In genomic region chr10:13536674-13537366, GRCh38 we compare ENCODE assay signal across 8 cellular contexts. TPM values are rescaled to one million over a fixed set of nuclear protein-coding genes. Genes with fewer than 3 reads are reported as not detected.
DNase-seq lines count a peak whose midpoint lies in the region; ATAC-seq, FAIRE-seq and TF ChIP-seq lines count a peak whose summit lies in the region.

No MANE protein-coding gene starts in this region.

- H3K4me2 ChIP-seq in PC-3 (ENCODE audit: low read length) (peak overlapping the region; percentile 57), endothelial cell of umbilical vein (ENCODE audit: insufficient read depth, low read length) (no peak overlapping the region)

- H3K9me3 Mint-ChIP-seq in naive thymus-derived CD4-positive, alpha-beta T cell, result peaks cover 0 to 4% (median 0%) of the 10 kb centered on the region in 11 donors

- no peak overlapping the region for H3K4me3 Mint-ChIP-seq in naive thymus-derived CD4-positive, alpha-beta T cell

- H3K27ac ChIP-seq in PC-3 (ENCODE audit: low read length) (no peak overlapping the region), endothelial cell of umbilical vein (ENCODE audit: insufficient read depth, low read depth, low read length) (no peak overlapping the region)
- no peak overlapping the region for H3K27ac ChIP-seq in naive thymus-derived CD4-positive, alpha-beta T cell (ENCODE audit: low read depth, low read length)

- no peaks in the 10 kb centered on the region for H3K9me2 ChIP-seq in PC-3 (replicated peaks; ENCODE audit: low read length)

- peak overlapping the region in 1 of 9 donors; percentile 26 for H3K27ac Mint-ChIP-seq in naive thymus-derived CD4-positive, alpha-beta T cell

- CTCF ChIA-PET in PC-3 (lab: Charles Lee), result interaction anchor here (1.3 kb wide), 1 partner anchor 165 kb away, joined by 10 read pairs; no protein-coding TSS in a partner anchor
- CTCF ChIA-PET in endothelial cell of umbilical vein (lab: Charles Lee), result interaction anchor here (0.6 to 2.9 kb wide), 31 partner anchors 9 to 376 kb away, joined by 3 to 56 read pairs (median 4); partner anchors contain the start of gene MCM10
- CTCF ChIA-PET in naive thymus-derived CD4-positive, alpha-beta T cell (lab: Charles Lee), result interaction anchor here (0.6 kb wide), 2 partner anchors 184 to 315 kb away, joined by 3 read pairs; no protein-coding TSS in a partner anchor

- no peaks in the 10 kb centered on the region for H4K20me1 ChIP-seq in PC-3 (ENCODE audit: low read length)
- H4K20me1 ChIP-seq in endothelial cell of umbilical vein (replicated peaks; ENCODE audit: control insufficient read depth, extremely low read depth, insufficient read depth, low read length), result no peaks in the 10 kb centered on the region

- TF ChIP-seq CTCF in GM10266 (IDR thresholded peaks at IDR 0.05; ENCODE audit: control insufficient read depth, insufficient read depth, low read depth, missing control alignments) (peak; percentile 65), PC-3 (conservative IDR thresholded peaks at IDR 0.05; ENCODE audit: low read depth, low read length) (peak; percentile 61), endothelial cell of umbilical vein (IDR thresholded peaks at IDR 0.05; ENCODE audit: extremely low read depth in 1 of 2, insufficient read depth in 1 of 2, low read depth in 1 of 2, low read length in 2 of 2) (peak; percentile 64 to 76)

- H3K36me3 ChIP-seq in PC-3 (ENCODE audit: low read depth, low read length) (no peaks in the 10 kb centered on the region), endothelial cell of umbilical vein (ENCODE audit: control insufficient read depth in 2 of 2, extremely low read depth in 1 of 2, insufficient read depth in 2 of 2, low read length in 2 of 2) (no peaks in the 10 kb centered on the region)
- no peaks in the 10 kb centered on the region for H3K36me3 ChIP-seq in naive thymus-derived CD4-positive, alpha-beta T cell (ENCODE audit: control insufficient read depth in 2 of 3, insufficient read depth in 3 of 3, low read length in 3 of 3)

- no peaks in the 10 kb centered on the region for H3F3A ChIP-seq in PC-3 (ENCODE audit: low read length, unreplicated experiment)

- POLR2A ChIA-PET in PC-3 (lab: Charles Lee; ENCODE audit: unreplicated experiment), result interaction anchor here (0.5 kb wide), 1 partner anchor 58 kb away, joined by 4 read pairs; no protein-coding TSS in a partner anchor
- POLR2A ChIA-PET in endothelial cell of umbilical vein (lab: Charles Lee), result no interaction called here
- POLR2A ChIA-PET in naive thymus-derived CD4-positive, alpha-beta T cell (lab: Charles Lee), result no interaction called here

- BruUV-seq in PC-3 (replicated peaks; lab: Mats Ljungman, UMichigan), result no TSS peak
- BruUV-seq in endothelial cell of umbilical vein (replicated peaks; lab: Mats Ljungman, UMichigan), result no TSS peak

- TF ChIP-seq EP300 in Ishikawa (IDR thresholded peaks at IDR 0.05; ENCODE audit: borderline replicate concordance), result no peak

- FAIRE-seq in endothelial cell of umbilical vein (lab: Jason Lieb, UNC), result peak; percentile 89
- no peak for FAIRE-seq in GM12892 (lab: Jason Lieb, UNC)

- H3K9me1 ChIP-seq in endothelial cell of umbilical vein (replicated peaks; ENCODE audit: control insufficient read depth, extremely low read depth, insufficient read depth, low read length), result no peaks in the 10 kb centered on the region

- H3K27me3 ChIP-seq in PC-3 (ENCODE audit: low read length) (no peaks in the 10 kb centered on the region), endothelial cell of umbilical vein (ENCODE audit: control insufficient read depth in 2 of 2, insufficient read depth in 2 of 2, low read length in 2 of 2) (peaks cover 5 to 6% of the 10 kb centered on the region in 2 experiments)
- H3K27me3 ChIP-seq in naive thymus-derived CD4-positive, alpha-beta T cell (ENCODE audit: control insufficient read depth in 2 of 2, insufficient read depth in 2 of 2, low read length in 2 of 2), result no peaks in the 10 kb centered on the region

- peak overlapping the region; percentile 64; the same call in 1 of the 2 replicates for H2AFZ ChIP-seq in PC-3 (ENCODE audit: low read length)
- no peak overlapping the region for H2AFZ ChIP-seq in endothelial cell of umbilical vein (ENCODE audit: low read depth, low read length)

- H3K9ac ChIP-seq in PC-3 (ENCODE audit: low read length) (no peak overlapping the region), endothelial cell of umbilical vein (replicated peaks; ENCODE audit: extremely low read depth, insufficient read depth, low read length) (no peak overlapping the region)

- TF ChIP-seq RAD21 in Ishikawa (IDR thresholded peaks at IDR 0.05; ENCODE audit: low read depth), result peak; percentile 67

- H3K4me1 Mint-ChIP-seq in naive thymus-derived CD4-positive, alpha-beta T cell, result no peaks in the 10 kb centered on the region

- dilution Hi-C loops in endothelial cell of umbilical vein (cut with MboI; ENCODE audit: extremely low pct_ligation_motif_present, low sequenced_read_pairs), result no loop called here

- ATAC-seq in PC-3 (peak; percentile 88), HG02973 (IDR thresholded peaks at IDR 0.05; ENCODE audit: unreplicated experiment) (no peak)
- ATAC-seq in naive thymus-derived CD4-positive, alpha-beta T cell, result peak; percentile 56

- DNase-seq in GM10266 (ENCODE audit: extremely low spot score), result peak; percentile 67
- DNase-seq in PC-3, result peak; percentile 57
- peak; percentile 69 for DNase-seq in endothelial cell of umbilical vein (ENCODE audit: low read depth, low spot score)
- DNase-seq in naive thymus-derived CD4-positive, alpha-beta T cell, result peak in 1 of 9 donors; percentile 25
- DNase-seq in CD1c-positive myeloid dendritic cell (ENCODE audit: extremely low spot score), result no peak
- DNase-seq in GM12892 (ENCODE audit: insufficient read length), result no peak

- peaks cover 36 to 77% (median 63%) of the 10 kb centered on the region in 5 donors for H3K27me3 Mint-ChIP-seq in naive thymus-derived CD4-positive, alpha-beta T cell

- no peaks in the 10 kb centered on the region for H3K36me3 Mint-ChIP-seq in naive thymus-derived CD4-positive, alpha-beta T cell

- H3K4me1 ChIP-seq in PC-3 (ENCODE audit: insufficient read depth, low read length) (no peaks in the 10 kb centered on the region), endothelial cell of umbilical vein (ENCODE audit: control insufficient read depth, extremely low read depth, insufficient read depth, low read length) (no peaks in the 10 kb centered on the region)
- no peaks in the 10 kb centered on the region for H3K4me1 ChIP-seq in naive thymus-derived CD4-positive, alpha-beta T cell (ENCODE audit: control insufficient read depth in 2 of 2, insufficient read depth in 2 of 2, low read length in 2 of 2)

- intact Hi-C loops in PC-3 (cut with micrococcal nuclease) (loop anchor here (1.0 to 10.0 kb wide), 2 partner anchors 48 to 165 kb away; partner anchors contain the start of gene PRPF18), endothelial cell of umbilical vein (cut with micrococcal nuclease) (loop anchor here (1.0 to 2.0 kb wide), 4 partner anchors 52 to 376 kb away; partner anchors contain the start of gene MCM10)
- intact Hi-C loops in naive thymus-derived CD4-positive, alpha-beta T cell (cut with micrococcal nuclease), result loop anchor here (1.0 to 10.0 kb wide), 3 partner anchors 162 to 376 kb away; partner anchors contain the start of gene MCM10 (in 1 of the 2)

- H3K79me2 ChIP-seq in PC-3 (ENCODE audit: low read length) (no peaks in the 10 kb centered on the region), endothelial cell of umbilical vein (ENCODE audit: control insufficient read depth, insufficient read depth, low read length) (no peaks in the 10 kb centered on the region)

- TF ChIP-seq POLR2A in endothelial cell of umbilical vein (IDR thresholded peaks at IDR 0.05; ENCODE audit: low read depth, low read length) (no peak), GM12892 (IDR thresholded peaks at IDR 0.05; ENCODE audit: low read depth, low read length) (no peak)

- H3K4me3 ChIP-seq in PC-3 (ENCODE audit: low read length) (no peak overlapping the region), endothelial cell of umbilical vein (replicated peaks in 1 of 3; ENCODE audit: insufficient read depth in 1 of 3, low read depth in 1 of 3, low read length in 3 of 3) (no peak overlapping the region)
- no peak overlapping the region for H3K4me3 ChIP-seq in naive thymus-derived CD4-positive, alpha-beta T cell (ENCODE audit: low read length)

- H3K9me3 ChIP-seq in PC-3 (ENCODE audit: low read length) (no peaks in the 10 kb centered on the region), endothelial cell of umbilical vein (replicated peaks; ENCODE audit: control insufficient read depth, insufficient read depth, low read length) (no peaks in the 10 kb centered on the region)
- H3K9me3 ChIP-seq in naive thymus-derived CD4-positive, alpha-beta T cell (ENCODE audit: control insufficient read depth in 2 of 3, low read length in 3 of 3), result no peaks in the 10 kb centered on the region

TF ChIP-seq in endothelial cell of umbilical vein, 7 proteins besides CTCF, POLR2A, EP300 and RAD21 (continues in another document):
- TF ChIP-seq MYC (IDR thresholded peaks at IDR 0.05; ENCODE audit: low read depth, low read length), result no peak

RNA-seq across cellular contexts. Expression of gene BEND7, which starts 8.0 kb away (rescaled TPM):
- 1.2 and 2.6 TPM in 2 replicates for total RNA-seq in PC-3 (2014; rRNA removed)
- 30.8 and 31.7 TPM in 2 replicates for total RNA-seq in endothelial cell of umbilical vein
- 4.8 and 7.3 TPM in 2 replicates for polyA plus RNA-seq in endothelial cell of umbilical vein
- 11.0 and 13.4 TPM in 2 replicates for polyA plus RNA-seq in endothelial cell of umbilical vein (2011; cell fraction: cytosol; rRNA removed)
- 30.9 and 34.7 TPM in 2 replicates for polyA plus RNA-seq in endothelial cell of umbilical vein (2011; cell fraction: nucleus; rRNA removed)
- 27.4 and 31.4 TPM in 2 replicates for polyA plus RNA-seq in endothelial cell of umbilical vein (2012)
- polyA minus RNA-seq in endothelial cell of umbilical vein, result 18.3 and 19.5 TPM in 2 replicates
- polyA minus RNA-seq in endothelial cell of umbilical vein (2011; cell fraction: cytosol; rRNA and poly(A)+ RNA removed), result not detected
- 14.4 and 19.5 TPM in 2 replicates for polyA minus RNA-seq in endothelial cell of umbilical vein (2011; cell fraction: nucleus; rRNA and poly(A)+ RNA removed)
- total RNA-seq in naive thymus-derived CD4-positive, alpha-beta T cell, result under 1 TPM in 1 of 5 experiments, not detected in 4; 0.17 TPM
- polyA plus RNA-seq in naive thymus-derived CD4-positive, alpha-beta T cell, result not detected
- polyA plus RNA-seq in GM12892 (2012; ENCODE audit: missing spikeins), result 0.98 TPM

RNA-seq across cellular contexts. Expression of gene PRPF18, which starts 49.9 kb away (rescaled TPM):
- total RNA-seq in PC-3 (2014; rRNA removed) (10.2 and 13.7 TPM in 2 replicates), endothelial cell of umbilical vein (21.0 and 23.1 TPM in 2 replicates)
- polyA plus RNA-seq in endothelial cell of umbilical vein, result 4.2 and 7.3 TPM in 2 replicates
- 14.1 and 16.9 TPM in 2 replicates for polyA plus RNA-seq in endothelial cell of umbilical vein (2011; cell fraction: cytosol; rRNA removed)
- 8.9 and 14.7 TPM in 2 replicates for polyA plus RNA-seq in endothelial cell of umbilical vein (2011; cell fraction: nucleus; rRNA removed)
- polyA plus RNA-seq in endothelial cell of umbilical vein (2012), result 21.3 and 30.1 TPM in 2 replicates
- 6.6 and 7.5 TPM in 2 replicates for polyA minus RNA-seq in endothelial cell of umbilical vein
- 4.4 TPM for polyA minus RNA-seq in endothelial cell of umbilical vein (2011; cell fraction: cytosol; rRNA and poly(A)+ RNA removed)
- 8.8 and 12.1 TPM in 2 replicates for polyA minus RNA-seq in endothelial cell of umbilical vein (2011; cell fraction: nucleus; rRNA and poly(A)+ RNA removed)
- total RNA-seq in naive thymus-derived CD4-positive, alpha-beta T cell, result 10 to 100 TPM; 20.2 to 30.0 (median 27.0) TPM
- polyA plus RNA-seq in naive thymus-derived CD4-positive, alpha-beta T cell, result 10 to 100 TPM; 41.0 to 42.8 TPM
- polyA plus RNA-seq in GM12892 (2012; ENCODE audit: missing spikeins), result 27.7 TPM

Comparison
In these comparisons a context has a peak if more than half of its experiments do, and no peak if none do; other contexts are left out.
1. DNase-seq: peak in GM10266 (single experiment), PC-3 (single experiment) and endothelial cell of umbilical vein (single experiment); none in CD1c-positive myeloid dendritic cell (single experiment) and GM12892 (single experiment).
2. Peak in every context shown above with its lines, with median percentiles within 50 percentile points of each other: CTCF ChIP-seq.